ENCODE assay signal across 2 cellular contexts in genomic region chr11:69194396-69194795, GRCh38.
TF ChIP-seq lines count a peak whose summit lies in the region.

No MANE protein-coding gene starts in this region.

TF ChIP-seq in HepG2, 621 proteins besides CTCF, POLR2A, EP300 and RAD21:
- TF ChIP-seq NPAS2 (CRISPR knock-in tag; IDR thresholded peaks at IDR 0.05; ENCODE audit: borderline replicate concordance): no peak
- TF ChIP-seq CREB1 (IDR thresholded peaks at IDR 0.05): peak; percentile 89
- no peak for TF ChIP-seq CREB1 (CRISPR knock-in tag; IDR thresholded peaks at IDR 0.05)

TF ChIP-seq in H1, 55 proteins besides CTCF, POLR2A, EP300 and RAD21:
- TF ChIP-seq TEAD4 (IDR thresholded peaks at IDR 0.05; ENCODE audit: low read depth, low read length): no peak
- no peak for TF ChIP-seq KDM1A (IDR thresholded peaks at IDR 0.05; ENCODE audit: borderline replicate concordance, low read length)
- no peak for TF ChIP-seq CBX5 (IDR thresholded peaks at IDR 0.05; ENCODE audit: low read depth, low read length)
- TF ChIP-seq BRCA1 (IDR thresholded peaks at IDR 0.05; ENCODE audit: low read depth, low read length): no peak
- TF ChIP-seq CHD1 (IDR thresholded peaks at IDR 0.05; ENCODE audit: low read depth, low read length): no peak
- TF ChIP-seq SP1 (IDR thresholded peaks at IDR 0.05; ENCODE audit: low read depth, low read length): no peak
- TF ChIP-seq SRF (IDR thresholded peaks at IDR 0.05; ENCODE audit: low read depth, low read length): no peak
- TF ChIP-seq TBP (IDR thresholded peaks at IDR 0.05; ENCODE audit: low read depth, low read length): no peak
- no peak for TF ChIP-seq HDAC6 (IDR thresholded peaks at IDR 0.05; ENCODE audit: low read depth, low read length)
- no peak for TF ChIP-seq GABPA (IDR thresholded peaks at IDR 0.05; ENCODE audit: borderline replicate concordance, insufficient read depth, low read length)
- no peak for TF ChIP-seq FOSL1 (IDR thresholded peaks at IDR 0.05; ENCODE audit: insufficient read depth, low read depth, low read length)
- TF ChIP-seq RXRA (IDR thresholded peaks at IDR 0.05; ENCODE audit: insufficient read depth, low read depth, low read length): no peak
- no peak for TF ChIP-seq NANOG (IDR thresholded peaks at IDR 0.05; ENCODE audit: insufficient read depth, low read depth, low read length, poor library complexity, severe bottlenecking)
- TF ChIP-seq SIRT6 (IDR thresholded peaks at IDR 0.05; ENCODE audit: low read length): no peak
- TF ChIP-seq POLR2AphosphoS5 (IDR thresholded peaks at IDR 0.05; ENCODE audit: low read depth, low read length): no peak
